ENCODE assay signal across 12 cellular contexts in the genomic region with DNA sequence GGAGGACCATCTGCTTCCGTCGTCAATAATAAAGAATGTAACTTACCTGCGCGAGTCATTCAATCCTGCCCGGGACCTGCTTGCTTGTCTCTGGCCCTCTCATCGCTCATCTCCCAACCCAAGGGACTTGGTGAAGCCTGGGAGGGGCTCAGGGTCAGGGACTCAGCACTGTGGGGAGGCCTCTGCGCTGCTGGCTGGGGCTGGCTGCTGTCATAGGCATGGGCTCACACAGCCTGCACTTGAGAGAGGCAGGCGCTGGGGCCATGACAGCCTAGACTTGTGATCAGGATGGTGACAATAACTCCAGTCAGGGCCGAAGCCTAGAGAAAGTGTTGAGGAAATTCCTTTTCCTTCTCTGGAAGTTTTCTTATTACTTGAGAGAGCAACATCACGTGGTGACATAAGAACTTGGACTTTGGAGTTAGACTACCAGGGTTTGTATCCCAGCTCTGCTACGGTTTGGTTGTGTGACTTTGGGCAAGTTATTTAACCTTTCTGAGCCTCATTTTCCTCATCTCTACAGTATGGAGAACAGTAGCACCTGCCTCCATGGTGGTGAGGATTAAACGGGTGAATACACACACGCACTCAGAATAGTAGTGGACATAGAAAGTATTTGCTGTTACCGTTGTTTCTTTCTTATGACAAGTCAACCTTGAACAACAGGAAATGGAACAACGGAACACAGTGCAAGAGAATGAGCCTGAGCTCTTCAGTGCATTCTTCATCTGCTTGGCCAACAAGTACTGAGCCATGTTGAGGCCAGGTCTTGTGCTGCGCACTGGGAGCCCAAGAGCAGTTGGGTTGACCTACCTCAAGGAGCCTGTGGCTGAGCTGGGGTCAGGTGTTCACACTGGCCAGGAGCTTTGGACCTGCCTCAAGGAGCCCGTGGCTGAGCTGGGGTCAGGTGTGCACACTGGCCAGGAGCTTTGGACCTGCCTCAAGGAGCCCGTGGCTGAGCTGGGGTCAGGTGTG.
A peak's percentile ranks its signal among the peaks of the same experiment; 100 is the strongest.
DNase-seq lines count a peak whose midpoint lies in the region; ATAC-seq and TF ChIP-seq lines count a peak whose summit lies in the region.
"Had no signal": no experiment of that assay in that cellular context is flagged by ENCODE, and none has a peak within 500 bp of the region (broad histone marks: within the 10 kb centered on the region; RNA-seq: fewer than 3 reads in every experiment).

No MANE protein-coding gene starts in this region.

- no peak overlapping the region for H3K27ac ChIP-seq in lower lobe of right lung
- H3K27ac ChIP-seq: adrenal gland, esophagus squamous epithelium, left ventricle myocardium inferior had no signal

- POLR2A ChIA-PET in activated CD4-positive, alpha-beta memory T cell treated with anti-CD3 and anti-CD28 coated beads for 36 hours (lab: Charles Lee): interaction anchor here (0.6 kb wide), 1 partner anchor 11 kb away, joined by 3 read pairs; no protein-coding TSS in a partner anchor

- peak overlapping the region; percentile 3 for H3K27ac Mint-ChIP-seq in activated CD4-positive, alpha-beta memory T cell treated with anti-CD3 and anti-CD28 coated beads for 36 hours

- H3K36me3 ChIP-seq in GM06990 (ENCODE audit: control insufficient read depth, insufficient read depth, low read length) (peaks cover 5% of the 10 kb centered on the region), lower lobe of right lung (peaks cover 25% of the 10 kb centered on the region)

- H3K4me3 ChIP-seq in GM06990 (replicated peaks; ENCODE audit: low read depth, low read length) (no peak overlapping the region), lower lobe of right lung (no peak overlapping the region)
- H3K4me3 ChIP-seq: adrenal gland, esophagus squamous epithelium, left ventricle myocardium inferior had no signal

- DNase-seq in GM06990 (ENCODE audit: extremely low read depth, insufficient read length): peak; percentile 73
- no peak for DNase-seq in activated CD4-positive, alpha-beta memory T cell treated with anti-CD3 and anti-CD28 coated beads for 36 hours
- no peak for DNase-seq in lower lobe of right lung
- DNase-seq in UCSD-AML1 (lab: John Stamatoyannopoulos, UW; ENCODE audit: unreplicated experiment): no peak
- no peak for DNase-seq in NCI-H128 (lab: John Stamatoyannopoulos, UW; ENCODE audit: unreplicated experiment)
- DNase-seq in effector CD4-positive, alpha-beta T cell: no peak
- DNase-seq: esophagus squamous epithelium; left ventricle myocardium inferior; stimulated activated naive CD8-positive, alpha-beta T cell treated with anti-CD3 and anti-CD28 coated beads, Interleukin-15, Interleukin-2, amounts not matched to agents 100 U/mL and 50 U/mL, for 24 hours had no signal

- intact Hi-C loops in activated CD4-positive, alpha-beta memory T cell treated with anti-CD3 and anti-CD28 coated beads for 36 hours (cut with micrococcal nuclease): no loop called here
- intact Hi-C loops in lower lobe of right lung (cut with DNase I): no loop called here

- peak; percentile 87 for ATAC-seq in GM19395 (IDR thresholded peaks at IDR 0.05; ENCODE audit: unreplicated experiment)
- peak; percentile 55 for ATAC-seq in HG03039 (IDR thresholded peaks at IDR 0.05; ENCODE audit: unreplicated experiment)
- ATAC-seq in lower lobe of right lung: no peak
- ATAC-seq: stimulated activated naive CD8-positive, alpha-beta T cell treated with anti-CD3 and anti-CD28 coated beads, Interleukin-15, Interleukin-2, amounts not matched to agents 100 U/mL and 50 U/mL, for 24 hours had no signal

- H3K27me3 Mint-ChIP-seq in activated CD4-positive, alpha-beta memory T cell treated with anti-CD3 and anti-CD28 coated beads for 36 hours: no peaks in the 10 kb centered on the region

- TF ChIP-seq CTCF in GM06990 (IDR thresholded peaks at IDR 0.05; ENCODE audit: insufficient read depth, low read length, poor library complexity, severe bottlenecking): no peak
- TF ChIP-seq CTCF in lower lobe of right lung (IDR thresholded peaks at IDR 0.05): no peak

- no peaks in the 10 kb centered on the region for H3K9me3 Mint-ChIP-seq in activated CD4-positive, alpha-beta memory T cell treated with anti-CD3 and anti-CD28 coated beads for 36 hours

- H3K4me1 ChIP-seq in lower lobe of right lung: peaks cover 11% of the 10 kb centered on the region

- peaks cover 13% of the 10 kb centered on the region for H3K36me3 Mint-ChIP-seq in activated CD4-positive, alpha-beta memory T cell treated with anti-CD3 and anti-CD28 coated beads for 36 hours

- H3K27me3 ChIP-seq in GM06990 (replicated peaks; ENCODE audit: control insufficient read depth, insufficient read depth, low read length) (no peaks in the 10 kb centered on the region), lower lobe of right lung (ENCODE audit: low read depth) (no peaks in the 10 kb centered on the region)
- H3K27me3 ChIP-seq: adrenal gland, esophagus squamous epithelium had no signal

- no peak overlapping the region for H3K4me3 Mint-ChIP-seq in activated CD4-positive, alpha-beta memory T cell treated with anti-CD3 and anti-CD28 coated beads for 36 hours

- peaks cover 19% of the 10 kb centered on the region for H3K4me1 Mint-ChIP-seq in activated CD4-positive, alpha-beta memory T cell treated with anti-CD3 and anti-CD28 coated beads for 36 hours (ENCODE audit: low read depth)

- CTCF ChIA-PET in activated CD4-positive, alpha-beta memory T cell treated with anti-CD3 and anti-CD28 coated beads for 36 hours (lab: Charles Lee): no interaction called here

- H3K9me3 ChIP-seq in lower lobe of right lung: no peaks in the 10 kb centered on the region
- H3K9me3 ChIP-seq: adrenal gland, esophagus squamous epithelium, left ventricle myocardium inferior had no signal

Comparison
In these comparisons a context has a peak if more than half of its experiments do, and no peak if none do; other contexts are left out.
1. ATAC-seq: peak in GM19395 (single experiment) and HG03039 (single experiment); none in lower lobe of right lung (0 of 2).